ENCODE assay signal across 23 cellular contexts in genomic region chr1:57474097-57474750, GRCh38. TPM values are rescaled to one million over a fixed set of nuclear protein-coding genes. Genes with fewer than 3 reads are reported as not detected.
DNase-seq lines count a peak whose midpoint lies in the region; ATAC-seq, FAIRE-seq and TF ChIP-seq lines count a peak whose summit lies in the region.
"Had no signal": no experiment of that assay in that cellular context is flagged by ENCODE, and none has a peak within 500 bp of the region (broad histone marks: within the 10 kb centered on the region; RNA-seq: fewer than 3 reads in every experiment).

No MANE protein-coding gene starts in this region.

- intact Hi-C loops in left cardiac atrium (cut with DNase I) = no loop called here

- no peak overlapping the region for H3K4me3 Mint-ChIP-seq in endodermal cell
- peak overlapping the region; percentile 23 for H3K4me3 Mint-ChIP-seq in osteocyte (ENCODE audit: unreplicated experiment)
- H3K4me3 Mint-ChIP-seq: mesothelial cell of epicardium; natural killer cell; stimulated activated memory B cell treated with anti-CD40 and anti-IgM and Interleukin-4, amounts not matched to agents 10 μg/mL and 1 μg/mL and 100 μg/mL, for 72 hours had no signal

- FAIRE-seq in D721Med (lab: Jason Lieb, UNC) = peak; percentile 21
- FAIRE-seq: K562 had no signal

- H3K27me3 ChIP-seq in endodermal cell (ENCODE audit: control insufficient read depth, insufficient read depth, low read length, poor library complexity, severe bottlenecking) = no peaks in the 10 kb centered on the region
- H3K27me3 ChIP-seq: testis had no signal

- H3K27me3 Mint-ChIP-seq in endodermal cell (ENCODE audit: insufficient read depth) = no peaks in the 10 kb centered on the region
- H3K27me3 Mint-ChIP-seq in osteocyte (ENCODE audit: unreplicated experiment) = no peaks in the 10 kb centered on the region
- H3K27me3 Mint-ChIP-seq: stimulated activated memory B cell treated with anti-CD40 and anti-IgM and Interleukin-4, amounts not matched to agents 10 μg/mL and 1 μg/mL and 100 μg/mL, for 72 hours had no signal

- peaks cover 32% of the 10 kb centered on the region for H3K9me3 ChIP-seq in endodermal cell (ENCODE audit: control insufficient read depth, low read length)
- H3K9me3 ChIP-seq: testis had no signal

- H3K9ac ChIP-seq in endodermal cell (ENCODE audit: extremely low read depth, low read length, poor library complexity, severe bottlenecking) = no peak overlapping the region
- H3K9ac ChIP-seq: parathyroid adenoma had no signal

- peaks cover 32% of the 10 kb centered on the region for H3K9me3 Mint-ChIP-seq in endodermal cell
- no peaks in the 10 kb centered on the region for H3K9me3 Mint-ChIP-seq in osteocyte (ENCODE audit: unreplicated experiment)
- H3K9me3 Mint-ChIP-seq: natural killer cell; stimulated activated memory B cell treated with anti-CD40 and anti-IgM and Interleukin-4, amounts not matched to agents 10 μg/mL and 1 μg/mL and 100 μg/mL, for 72 hours had no signal

- no peak for TF ChIP-seq CTCF in D721Med (IDR thresholded peaks at IDR 0.05; ENCODE audit: insufficient read depth, missing control alignments)
- no peak for TF ChIP-seq CTCF in endodermal cell (conservative IDR thresholded peaks at IDR 0.05)
- TF ChIP-seq CTCF in osteocyte (IDR thresholded peaks at IDR 0.05) = no peak

- H3K36me3 ChIP-seq in endodermal cell (ENCODE audit: control insufficient read depth, insufficient read depth, low read length) = no peaks in the 10 kb centered on the region
- H3K36me3 ChIP-seq: WERI-Rb-1 had no signal

- no peak for ATAC-seq in HG03280 (IDR thresholded peaks at IDR 0.05; ENCODE audit: unreplicated experiment)
- ATAC-seq in HG03025 (IDR thresholded peaks at IDR 0.05; ENCODE audit: low FRiP score, unreplicated experiment) = no peak
- ATAC-seq in left cardiac atrium = no peak
- ATAC-seq: K562; left colon; natural killer cell; stimulated activated memory B cell treated with anti-CD40 and anti-IgM and Interleukin-4, amounts not matched to agents 10 μg/mL and 1 μg/mL and 100 μg/mL, for 72 hours had no signal

- DNase-seq in D721Med (ENCODE audit: insufficient read length, low spot score) (no peak), RPMI7951 (ENCODE audit: low read depth) (peak; percentile 37), endodermal cell (no peak), osteocyte (ENCODE audit: extremely low spot score, unreplicated experiment) (no peak), SKM-1 (lab: John Stamatoyannopoulos, UW; ENCODE audit: unreplicated experiment) (no peak), left cardiac atrium (no peak)
- DNase-seq: activated CD8-positive, alpha-beta memory T cell treated with anti-CD3 and anti-CD28 coated beads, Interleukin-2, amount 50 U/mL, for 4 hours; AML-193; caudate nucleus; left colon; natural killer cell; NCI-H187 treated with DMSO at 0.1 percent for 48 hours; NCI-H2227 treated with DMSO at 0.1 percent for 48 hours; T-helper 2 cell; testis; WERI-Rb-1 had no signal

- H3K27ac Mint-ChIP-seq in endodermal cell (no peak overlapping the region), osteocyte (ENCODE audit: unreplicated experiment) (peak overlapping the region; percentile 82)
- H3K27ac Mint-ChIP-seq: mesothelial cell of epicardium; natural killer cell; stimulated activated memory B cell treated with anti-CD40 and anti-IgM and Interleukin-4, amounts not matched to agents 10 μg/mL and 1 μg/mL and 100 μg/mL, for 72 hours had no signal

- no peak overlapping the region for H3K27ac ChIP-seq in endodermal cell (ENCODE audit: low read depth, low read length)
- H3K27ac ChIP-seq: parathyroid adenoma, testis, WERI-Rb-1 had no signal

- H3K4me3 ChIP-seq in endodermal cell (ENCODE audit: low read length) = peak overlapping the region; percentile 70
- H3K4me3 ChIP-seq: K562, testis had no signal

- H3K36me3 Mint-ChIP-seq in endodermal cell (ENCODE audit: low read depth) (peaks cover 10% of the 10 kb centered on the region), osteocyte (ENCODE audit: unreplicated experiment) (no peaks in the 10 kb centered on the region)
- H3K36me3 Mint-ChIP-seq: mesothelial cell of epicardium; natural killer cell; stimulated activated memory B cell treated with anti-CD40 and anti-IgM and Interleukin-4, amounts not matched to agents 10 μg/mL and 1 μg/mL and 100 μg/mL, for 72 hours had no signal

- WGBS in endodermal cell (ENCODE audit: insufficient coverage in 1 of 2, insufficient read length in 1 of 2), 2 experiments = 100% methylated on average over 3 of the region's 4 CpGs; no CpG with 5 or more reads in 1 of the 2 experiments

- H3K4me1 Mint-ChIP-seq in endodermal cell = peaks cover 6% of the 10 kb centered on the region
- peaks cover 47% of the 10 kb centered on the region for H3K4me1 Mint-ChIP-seq in osteocyte (ENCODE audit: unreplicated experiment)
- H3K4me1 Mint-ChIP-seq: natural killer cell; stimulated activated memory B cell treated with anti-CD40 and anti-IgM and Interleukin-4, amounts not matched to agents 10 μg/mL and 1 μg/mL and 100 μg/mL, for 72 hours had no signal

- H3K4me1 ChIP-seq in endodermal cell (ENCODE audit: control insufficient read depth, insufficient read depth, low read length) = no peaks in the 10 kb centered on the region
- H3K4me1 ChIP-seq: parathyroid adenoma had no signal

RNA-seq across cellular contexts. Expression of gene DAB1, which starts 50.4 kb away (rescaled TPM):
- total RNA-seq in RPMI7951 (2014; rRNA removed; shearing (Covaris generic)) = not detected in 2 replicates
- total RNA-seq in endodermal cell (10 to 100 TPM; 32.0 to 36.2 TPM), osteocyte (0.21 and 0.27 TPM in 2 replicates), left cardiac atrium (1 to 10 TPM in 1 of 2 donors, under 1 TPM in 1; 0.91 to 1.8 TPM)
- 10.8 TPM for polyA plus RNA-seq in endodermal cell (2013, experiment 1 of 2)
- 11.5 TPM for polyA plus RNA-seq in endodermal cell (2013, experiment 2 of 2)
- total RNA-seq: dermis microvascular lymphatic vessel endothelial cell, K562 had no signal
- polyA plus RNA-seq: K562 had no signal

Comparison
In these comparisons a context has a peak if more than half of its experiments do, and no peak if none do; other contexts are left out.
1. RNA of gene DAB1, which starts 50.4 kb away (total RNA-seq): 32.0 to 36.2 TPM in endodermal cell; 0.91 to 1.8 TPM in left cardiac atrium, 0.21 to 0.27 TPM in osteocyte and not detected in RPMI7951; every median in the first group is over 10 times any median in the second.